ENCODE assay signal across 14 cellular contexts in the genomic region with DNA sequence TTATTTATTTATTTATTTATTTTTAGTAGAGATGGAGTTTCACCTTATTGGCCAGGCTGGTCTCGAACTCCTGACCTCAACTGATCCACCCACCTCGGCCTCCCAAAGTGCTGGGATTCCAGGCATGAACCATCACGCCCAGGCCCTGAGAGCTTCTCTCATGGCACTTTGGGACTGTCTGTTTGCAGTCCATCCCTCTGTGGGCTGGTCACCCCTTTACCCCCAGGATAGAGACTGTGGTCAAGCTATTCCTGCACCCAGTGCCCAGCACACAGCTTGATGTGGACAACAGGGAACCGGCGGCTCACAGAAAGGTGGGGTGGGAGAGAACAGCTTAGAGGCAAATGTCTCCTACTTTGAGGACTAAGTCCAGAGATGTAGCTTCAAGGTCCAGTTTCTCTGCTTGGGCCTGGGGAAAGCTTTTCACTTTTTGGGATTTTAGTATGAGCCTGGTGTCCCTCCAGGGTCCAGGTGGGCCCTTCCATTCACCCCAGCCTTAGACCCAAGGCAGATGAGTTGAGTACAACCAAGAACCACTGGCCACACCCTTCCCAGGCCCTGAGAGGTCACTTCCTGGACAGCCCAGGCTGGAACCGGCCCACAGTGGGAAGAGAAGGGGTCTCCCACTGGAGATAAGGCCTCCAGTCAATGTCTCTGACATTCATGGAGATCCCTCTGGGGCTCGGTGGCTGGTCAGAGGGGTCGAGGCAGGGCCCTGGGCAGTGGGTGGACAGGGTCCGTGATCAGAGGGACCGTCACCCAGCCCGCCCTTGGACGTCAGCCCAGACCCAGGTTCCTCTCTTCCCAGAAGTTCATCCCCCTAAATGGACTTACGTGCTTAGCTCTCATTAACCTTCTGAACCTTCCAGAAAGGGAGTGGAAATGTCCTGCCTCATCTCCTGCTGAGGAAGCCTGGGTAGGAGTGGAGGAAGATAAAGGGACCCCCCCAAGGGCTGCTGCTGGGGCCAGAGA. TPM values are rescaled to one million over a fixed set of nuclear protein-coding genes. Genes with fewer than 3 reads are reported as not detected.
A peak's percentile ranks its signal among the peaks of the same experiment; 100 is the strongest.
DNase-seq lines count a peak whose midpoint lies in the region; ATAC-seq and TF ChIP-seq lines count a peak whose summit lies in the region.
"Not testable (repeated sequence)": the region's sequence is repeated elsewhere in the genome, so short reads cannot be mapped to it uniquely, and the experiment has no call there.
"Had no signal": no experiment of that assay in that cellular context is flagged by ENCODE, and none has a peak within 500 bp of the region (broad histone marks: within the 10 kb centered on the region; RNA-seq: fewer than 3 reads in every experiment).

No MANE protein-coding gene starts in this region.

- peak; percentile 12 for DNase-seq in CD14-positive monocyte (ENCODE audit: low spot score)
- peak; percentile 24 for DNase-seq in activated T-cell treated with anti-CD3 and anti-CD28 coated beads, Interleukin-2, amount 50 U/mL, for 24 hours
- DNase-seq in body of pancreas = peak in 1 of 4 donors; percentile 1
- DNase-seq in Right ventricle myocardium superior, left ventricle myocardium inferior, psoas muscle: not testable (repeated sequence)
- DNase-seq in left lobe of liver (ENCODE audit: low spot score) = peak; percentile 39
- peak; percentile 51 for DNase-seq in upper lobe of right lung

- WGBS in body of pancreas, 2 donors = 92% methylated on average over 2 of the region's 13 CpGs; no CpG with 5 or more reads in 1 of the 2 donors
- 72 to 90% (median 90%) methylated on average over 2 to 3 of the region's 13 CpGs for WGBS in psoas muscle, 3 donors

- H3K27me3 Mint-ChIP-seq in CD14-positive monocyte (ENCODE audit: low read depth in 3 of 3); activated T-cell treated with anti-CD3 and anti-CD28 coated beads, Interleukin-2, amount 50 U/mL, for 24 hours: not testable (repeated sequence)

- not testable (repeated sequence) for H3K4me3 ChIP-seq in body of pancreas, left ventricle myocardium inferior, psoas muscle, upper lobe of right lung

- not testable (repeated sequence) for H3K4me3 Mint-ChIP-seq in CD14-positive monocyte; activated T-cell treated with anti-CD3 and anti-CD28 coated beads, Interleukin-2, amount 50 U/mL, for 24 hours

- intact Hi-C loops in CD14-positive monocyte (cut with micrococcal nuclease); body of pancreas (cut with DNase I); Right ventricle myocardium superior (cut with DNase I); left ventricle myocardium inferior (cut with micrococcal nuclease); psoas muscle (cut with DNase I); upper lobe of right lung (cut with DNase I): not testable (repeated sequence)

- ATAC-seq in body of pancreas (peak; percentile 25), Right ventricle myocardium superior (ENCODE audit: poor library complexity) (peak; percentile 8), left lobe of liver (peak; percentile 5), psoas muscle (peak in 3 of 4 donors; percentile 11 to 19 (median 14)), upper lobe of right lung (peak; percentile 4)

- not testable (repeated sequence) for H3K4me1 ChIP-seq in body of pancreas, left ventricle myocardium inferior, psoas muscle, upper lobe of right lung

- H3K27ac ChIP-seq in body of pancreas, psoas muscle, upper lobe of right lung: not testable (repeated sequence)
- H3K27ac ChIP-seq in left ventricle myocardium inferior (replicated peaks) = peak overlapping the region; percentile 66

- not testable (repeated sequence) for H3K27ac Mint-ChIP-seq in CD14-positive monocyte; activated T-cell treated with anti-CD3 and anti-CD28 coated beads, Interleukin-2, amount 50 U/mL, for 24 hours

- not testable (repeated sequence) for H3K9me3 Mint-ChIP-seq in CD14-positive monocyte; activated T-cell treated with anti-CD3 and anti-CD28 coated beads, Interleukin-2, amount 50 U/mL, for 24 hours

- not testable (repeated sequence) for H3K4me1 Mint-ChIP-seq in CD14-positive monocyte; activated T-cell treated with anti-CD3 and anti-CD28 coated beads, Interleukin-2, amount 50 U/mL, for 24 hours (ENCODE audit: low read depth)

- H3K36me3 Mint-ChIP-seq in CD14-positive monocyte; activated T-cell treated with anti-CD3 and anti-CD28 coated beads, Interleukin-2, amount 50 U/mL, for 24 hours (ENCODE audit: low read depth): not testable (repeated sequence)

- not testable (repeated sequence) for H3K9me3 ChIP-seq in body of pancreas; left ventricle myocardium inferior (replicated peaks); psoas muscle; upper lobe of right lung

- not testable (repeated sequence) for TF ChIP-seq POLR2A in body of pancreas (IDR thresholded peaks at IDR 0.05)

- TF ChIP-seq CTCF in CD14-positive monocyte (IDR thresholded peaks at IDR 0.05); body of pancreas (IDR thresholded peaks at IDR 0.05); left ventricle myocardium inferior (IDR thresholded peaks at IDR 0.05; ENCODE audit: borderline replicate concordance); psoas muscle (IDR thresholded peaks at IDR 0.05); upper lobe of right lung (IDR thresholded peaks at IDR 0.05): not testable (repeated sequence)

- not testable (repeated sequence) for H3K27me3 ChIP-seq in body of pancreas; left ventricle myocardium inferior (ENCODE audit: low read depth); psoas muscle (ENCODE audit: insufficient read depth in 3 of 3, low read length in 2 of 3); upper lobe of right lung

- not testable (repeated sequence) for H3K36me3 ChIP-seq in body of pancreas (replicated peaks in 1 of 2; ENCODE audit: insufficient read depth in 1 of 2, low read depth in 2 of 2); left ventricle myocardium inferior; psoas muscle (ENCODE audit: insufficient read depth in 1 of 2, low read depth in 1 of 2); upper lobe of right lung

RNA-seq across cellular contexts. Expression of gene RASA4B, which starts 10.5 kb away (rescaled TPM):
- polyA plus RNA-seq in CD14-positive monocyte (10 to 100 TPM in 1 of 2 donors, 1 to 10 TPM in 1; 6.3 to 20.1 TPM), psoas muscle (100 to 1,000 TPM in 1 of 3 donors, 10 to 100 TPM in 2; 29.5 to 116 (median 49.0) TPM)
- total RNA-seq in body of pancreas (10 to 100 TPM in 1 of 2 donors, 1 to 10 TPM in 1; 5.3 to 12.5 TPM), Right ventricle myocardium superior (9.3 TPM), left ventricle myocardium inferior (5.7 TPM), left lobe of liver (2.9 TPM), psoas muscle (100 to 1,000 TPM in 1 of 4 donors, 10 to 100 TPM in 3; 85.1 to 139 (median 88.8) TPM), upper lobe of right lung (30.0 TPM)

RNA-seq across cellular contexts. Expression of gene UPK3BL2, which starts 15.4 kb away (rescaled TPM):
- polyA plus RNA-seq in CD14-positive monocyte = under 1 TPM; 0.30 to 0.39 TPM
- 10 to 100 TPM in 1 of 2 donors, 1 to 10 TPM in 1; 7.5 to 20.4 TPM for total RNA-seq in body of pancreas
- total RNA-seq in Right ventricle myocardium superior = 4.4 TPM
- 2.9 TPM for total RNA-seq in left ventricle myocardium inferior
- total RNA-seq in left lobe of liver = 8.5 TPM
- total RNA-seq in psoas muscle = 10 to 100 TPM in 1 of 4 donors, 1 to 10 TPM in 3; 1.7 to 11.1 (median 4.3) TPM
- polyA plus RNA-seq in psoas muscle = 1 to 10 TPM in 2 of 3 donors, under 1 TPM in 1; 0.88 to 6.2 (median 2.4) TPM
- total RNA-seq in upper lobe of right lung = 19.3 TPM
- total RNA-seq: G401 had no signal

RNA-seq across cellular contexts. Expression of gene SPDYE2, which starts 22.9 kb away (rescaled TPM):
- polyA plus RNA-seq in CD14-positive monocyte (not detected), psoas muscle (under 1 TPM; 0.05 to 0.13 (median 0.10) TPM)
- total RNA-seq in body of pancreas (not detected), Right ventricle myocardium superior (not detected), left ventricle myocardium inferior (not detected), left lobe of liver (not detected), psoas muscle (not detected), upper lobe of right lung (not detected)
- total RNA-seq: CD8-positive, alpha-beta memory T cell; G401; GM12878; H7; HFFc6; HT1080 had no signal

RNA-seq across cellular contexts. Expression of gene POLR2J3, which starts 44.3 kb away (rescaled TPM):
- 10 to 100 TPM; 24.4 to 24.9 TPM for polyA plus RNA-seq in CD14-positive monocyte
- total RNA-seq in body of pancreas = 10 to 100 TPM; 25.1 to 26.7 TPM
- total RNA-seq in Right ventricle myocardium superior = 12.0 TPM
- total RNA-seq in left ventricle myocardium inferior = 8.6 TPM
- 15.1 TPM for total RNA-seq in left lobe of liver
- 10 to 100 TPM in 2 of 4 donors, 1 to 10 TPM in 2; 9.3 to 14.6 (median 11.1) TPM for total RNA-seq in psoas muscle
- polyA plus RNA-seq in psoas muscle = 10 to 100 TPM; 35.4 to 85.3 (median 46.0) TPM
- 36.7 TPM for total RNA-seq in upper lobe of right lung

RNA-seq across cellular contexts. Expression of gene POLR2J, which starts 49.4 kb away (rescaled TPM):
- polyA plus RNA-seq in CD14-positive monocyte = 100 to 1,000 TPM in 1 of 2 donors, 10 to 100 TPM in 1; 65.7 to 104 TPM
- 10 to 100 TPM in 1 of 2 donors, 1 to 10 TPM in 1; 6.6 to 12.5 TPM for total RNA-seq in body of pancreas
- 51.3 TPM for total RNA-seq in Right ventricle myocardium superior
- total RNA-seq in left ventricle myocardium inferior = 55.8 TPM
- 29.9 TPM for total RNA-seq in left lobe of liver
- total RNA-seq in psoas muscle = 100 to 1,000 TPM in 1 of 4 donors, 10 to 100 TPM in 3; 55.9 to 101 (median 68.2) TPM
- 100 to 1,000 TPM; 115 to 229 (median 166) TPM for polyA plus RNA-seq in psoas muscle
- 35.0 TPM for total RNA-seq in upper lobe of right lung
